In genomic region chrY:13537919-13538318, GRCh38 we compare ENCODE assay signal across 31 cellular contexts. TPM values are rescaled to one million over a fixed set of nuclear protein-coding genes. Genes with fewer than 3 reads are reported as not detected.
"Had no signal": no experiment of that assay in that cellular context is flagged by ENCODE, and none has a peak within 500 bp of the region (broad histone marks: within the 10 kb centered on the region; RNA-seq: fewer than 3 reads in every experiment).

No MANE protein-coding gene starts in this region.

- ATAC-seq: left colon; left lung; lower lobe of right lung; mucosa of descending colon; naive thymus-derived CD4-positive, alpha-beta T cell; natural killer cell treated with Interleukin-12 subunit alpha and Interleukin-12 subunit beta and Interleukin-15 and Interleukin-18, amount 100 ng/mL, for 72 hours; right lobe of liver; stimulated activated naive CD8-positive, alpha-beta T cell treated with anti-CD3 and anti-CD28 coated beads, Interleukin-15, Interleukin-2, amounts not matched to agents 100 U/mL and 50 U/mL, for 24 hours had no signal

- H3K36me3 Mint-ChIP-seq: immature natural killer cell had no signal

- H3K27ac Mint-ChIP-seq: immature natural killer cell; naive thymus-derived CD4-positive, alpha-beta T cell; natural killer cell treated with Interleukin-12 subunit alpha and Interleukin-12 subunit beta and Interleukin-15 and Interleukin-18, amount 100 ng/mL, for 72 hours; progenitor cell of endocrine pancreas; stimulated activated naive B cell treated with anti-CD40 and anti-IgM and Interleukin-4, amounts not matched to agents 10 μg/mL and 1 μg/mL and 100 μg/mL, for 72 hours had no signal

- H3K9me3 Mint-ChIP-seq: immature natural killer cell; natural killer cell treated with Interleukin-12 subunit alpha and Interleukin-12 subunit beta and Interleukin-15 and Interleukin-18, amount 100 ng/mL, for 72 hours had no signal

- H3K27me3 Mint-ChIP-seq: progenitor cell of endocrine pancreas had no signal

- H3K4me3 Mint-ChIP-seq: immature natural killer cell; naive thymus-derived CD4-positive, alpha-beta T cell; natural killer cell treated with Interleukin-12 subunit alpha and Interleukin-12 subunit beta and Interleukin-15 and Interleukin-18, amount 100 ng/mL, for 72 hours; stimulated activated naive B cell treated with anti-CD40 and anti-IgM and Interleukin-4, amounts not matched to agents 10 μg/mL and 1 μg/mL and 100 μg/mL, for 72 hours had no signal

- H3K4me1 Mint-ChIP-seq: immature natural killer cell; naive thymus-derived CD4-positive, alpha-beta T cell; stimulated activated naive B cell treated with anti-CD40 and anti-IgM and Interleukin-4, amounts not matched to agents 10 μg/mL and 1 μg/mL and 100 μg/mL, for 72 hours had no signal

- DNase-seq: hypothalamus; immature natural killer cell; kidney; left colon; left lung; lower lobe of right lung; mammary epithelial cell; mesendoderm; midbrain; mucosa of descending colon; naive thymus-derived CD4-positive, alpha-beta T cell; ovary; right lobe of liver; stimulated activated CD4-positive, alpha-beta T cell treated with anti-CD3 and anti-CD28 coated beads, Interleukin-1b, Interleukin-23, amount 100 ng/mL, for 48 hours; stimulated activated CD4-positive, alpha-beta T cell treated with anti-CD3 and anti-CD28 coated beads, Interleukin-2, amount 100 ng/mL, for 48 hours; stimulated activated CD4-positive, alpha-beta T cell treated with anti-CD3 and anti-CD28 coated beads, Interleukin-4, amount 100 ng/mL, for 4 hours; stimulated activated CD8-positive, alpha-beta memory T cell treated with anti-CD3 and anti-CD28 coated beads, Interleukin-4, amount 100 ng/mL, for 48 hours; stimulated activated naive B cell treated with anti-CD40 and anti-IgM and Interleukin-4, amounts not matched to agents 10 μg/mL and 1 μg/mL and 100 μg/mL, for 72 hours; stimulated activated naive CD8-positive, alpha-beta T cell treated with anti-CD3 and anti-CD28 coated beads, Interleukin-15, Interleukin-2, amounts not matched to agents 100 U/mL and 50 U/mL, for 24 hours; stomach; testis; thyroid gland; transverse colon; upper lobe of left lung had no signal

RNA-seq across cellular contexts. Expression of gene UTY, which starts 58.1 kb away (rescaled TPM):
- total RNA-seq: kidney, left colon, mammary epithelial cell, progenitor cell of endocrine pancreas, renal cortical epithelial cell, right atrium auricular region, smooth muscle cell, urinary bladder, vagina had no signal
